Comparison of ENCODE assay signal across 18 cellular contexts in genomic region chr3:62376906-62377865, GRCh38. TPM values are rescaled to one million over a fixed set of nuclear protein-coding genes. Genes with fewer than 3 reads are reported as not detected.
A peak's percentile ranks its signal among the peaks of the same experiment; 100 is the strongest.
DNase-seq lines count a peak whose midpoint lies in the region; ATAC-seq and TF ChIP-seq lines count a peak whose summit lies in the region.
"Had no signal": no experiment of that assay in that cellular context is flagged by ENCODE, and none has a peak within 500 bp of the region (broad histone marks: within the 10 kb centered on the region; RNA-seq: fewer than 3 reads in every experiment).

No MANE protein-coding gene starts in this region.

- peak overlapping the region; percentile 51 for H3K9ac ChIP-seq in NT2/D1 (ENCODE audit: insufficient read length, low read depth)

- DNase-seq in GM13976 (ENCODE audit: low spot score) (peak; percentile 20), NT2/D1 (ENCODE audit: low read depth, low spot score) (no peak), glutamatergic neuron (peak; percentile 57), neural crest cell (ENCODE audit: low read depth, low spot score) (no peak), upper lobe of right lung (no peak), NCI-H2029 treated with DMSO at 0.1 percent for 48 hours (lab: John Stamatoyannopoulos, UW) (no peak)
- DNase-seq: C1 segment of cervical spinal cord, GOT3, NCI-H1092, NCI-H146, NCI-H2081 treated with DMSO at 0.1 percent for 48 hours, NCI-H510A treated with DMSO at 0.1 percent for 48 hours had no signal

- in situ Hi-C loops in GM13976 (cut with MboI; ENCODE audit: low sequenced_read_pairs, unreplicated experiment): no loop called here

- peaks cover 10% of the 10 kb centered on the region for H3K4me1 ChIP-seq in NT2/D1 (ENCODE audit: insufficient read depth, insufficient read length)
- peaks cover 11% of the 10 kb centered on the region for H3K4me1 ChIP-seq in upper lobe of right lung
- H3K4me1 ChIP-seq: A549 had no signal

- no peaks in the 10 kb centered on the region for H3K36me3 ChIP-seq in NT2/D1 (ENCODE audit: insufficient read depth, insufficient read length, low read length)
- H3K36me3 ChIP-seq in upper lobe of right lung: no peaks in the 10 kb centered on the region

- H3K27ac ChIP-seq in upper lobe of right lung: no peak overlapping the region
- H3K27ac ChIP-seq: A549 had no signal

- peaks cover 23% of the 10 kb centered on the region for H3K4me1 Mint-ChIP-seq in glutamatergic neuron (ENCODE audit: low read depth, unreplicated experiment)
- peaks cover 18% of the 10 kb centered on the region for H3K4me1 Mint-ChIP-seq in neural crest cell

- H3K27me3 Mint-ChIP-seq in glutamatergic neuron (ENCODE audit: unreplicated experiment): peaks cover 38% of the 10 kb centered on the region
- peaks cover 100% of the 10 kb centered on the region for H3K27me3 Mint-ChIP-seq in neural crest cell (ENCODE audit: low read depth)

- H3K36me3 Mint-ChIP-seq in glutamatergic neuron (ENCODE audit: unreplicated experiment): no peaks in the 10 kb centered on the region
- no peaks in the 10 kb centered on the region for H3K36me3 Mint-ChIP-seq in neural crest cell (ENCODE audit: low read depth)

- H3K4me3 Mint-ChIP-seq in glutamatergic neuron (ENCODE audit: unreplicated experiment) (peak overlapping the region; percentile 43), neural crest cell (peak overlapping the region; percentile 22)

- H3K9me3 Mint-ChIP-seq in glutamatergic neuron (ENCODE audit: unreplicated experiment): peaks cover 15% of the 10 kb centered on the region
- no peaks in the 10 kb centered on the region for H3K9me3 Mint-ChIP-seq in neural crest cell

- ATAC-seq in upper lobe of right lung (no peak), GM19452 (IDR thresholded peaks at IDR 0.05; ENCODE audit: unreplicated experiment) (no peak), GM18520 (IDR thresholded peaks at IDR 0.05; ENCODE audit: unreplicated experiment) (no peak)
- ATAC-seq: A549, Panc1, Right ventricle myocardium inferior had no signal

- H3K27ac Mint-ChIP-seq in glutamatergic neuron (ENCODE audit: unreplicated experiment) (peak overlapping the region; percentile 68), neural crest cell (ENCODE audit: unreplicated experiment) (no peak overlapping the region)

- H3K9me3 ChIP-seq in NT2/D1 (ENCODE audit: insufficient read depth, low read length): peaks cover 8% of the 10 kb centered on the region; the same call in 1 of the 2 replicates
- H3K9me3 ChIP-seq in upper lobe of right lung: no peaks in the 10 kb centered on the region
- H3K9me3 ChIP-seq: A549 had no signal

- TF ChIP-seq CTCF in GM13976 (IDR thresholded peaks at IDR 0.05; ENCODE audit: borderline replicate concordance, control extremely low read depth, extremely low read depth, insufficient read depth, missing control alignments) (no peak), glutamatergic neuron (IDR thresholded peaks at IDR 0.05; ENCODE audit: partially characterized antibody, unreplicated experiment) (no peak), neural crest cell (conservative IDR thresholded peaks at IDR 0.05) (no peak), upper lobe of right lung (IDR thresholded peaks at IDR 0.05) (no peak)

- intact Hi-C loops in upper lobe of right lung (cut with DNase I): no loop called here

- H3K27me3 ChIP-seq in NT2/D1 (ENCODE audit: insufficient read depth, insufficient read length) (peaks cover 100% of the 10 kb centered on the region), upper lobe of right lung (peaks cover 98% of the 10 kb centered on the region)

- H3K4me3 ChIP-seq in NT2/D1 (ENCODE audit: insufficient read length, low read depth) (no peak overlapping the region), upper lobe of right lung (no peak overlapping the region)
- H3K4me3 ChIP-seq: A549 had no signal

RNA-seq across cellular contexts. Expression of gene FEZF2, which starts 3.8 kb away (rescaled TPM):
- 0.49 TPM for total RNA-seq in glutamatergic neuron (ENCODE audit: unreplicated experiment)
- total RNA-seq in neural crest cell: 0.18 and 0.28 TPM in 2 replicates
- total RNA-seq in upper lobe of right lung: not detected
- total RNA-seq: MCF 10A, Right ventricle myocardium inferior had no signal

Comparison
In these comparisons a context has a peak if more than half of its experiments do, and no peak if none do; other contexts are left out.
1. DNase-seq: peak in GM13976 (single experiment) and glutamatergic neuron (single experiment); none in NT2/D1 (single experiment), neural crest cell (single experiment), upper lobe of right lung (single experiment) and NCI-H2029 treated with DMSO at 0.1 percent for 48 hours (single experiment).